9 cellular contexts compared by ENCODE assay signal in the genomic region with DNA sequence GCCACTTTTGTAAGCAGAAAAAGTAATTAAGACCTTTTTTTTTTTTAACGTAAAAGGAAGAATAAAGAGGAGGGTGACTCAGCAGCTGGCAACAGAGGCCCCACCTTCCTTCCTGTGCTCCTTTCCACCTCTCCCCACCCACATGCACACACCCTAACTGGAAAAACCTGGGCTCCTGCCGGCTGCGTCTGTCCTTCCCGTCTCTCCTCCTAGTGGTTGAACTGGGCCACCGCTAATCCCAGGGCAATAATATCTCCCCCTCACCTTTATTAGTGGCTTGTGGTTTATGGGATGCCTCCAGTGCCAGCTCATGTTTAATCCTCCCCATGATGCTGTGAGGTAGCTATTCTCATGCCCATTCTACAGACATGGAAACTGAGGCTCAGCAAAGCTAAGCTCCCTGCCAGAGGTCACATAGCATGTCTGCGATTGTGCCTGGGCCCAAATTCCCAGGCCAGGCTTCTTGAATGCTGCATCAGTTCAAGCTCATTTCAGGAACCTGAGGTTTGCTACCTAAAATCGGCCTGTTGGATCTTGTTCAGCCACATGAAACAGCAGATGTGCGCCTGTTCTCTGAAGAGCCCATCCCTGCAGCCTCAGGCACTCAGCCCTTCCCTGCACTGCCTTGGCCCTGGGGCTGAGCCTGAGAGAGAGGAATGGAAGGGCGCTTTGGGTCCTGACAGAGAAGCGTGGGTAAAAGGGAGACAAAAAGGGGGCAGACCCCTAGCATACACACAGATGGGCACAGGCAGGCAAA.
DNase-seq lines count a peak whose midpoint lies in the region; ATAC-seq, FAIRE-seq and TF ChIP-seq lines count a peak whose summit lies in the region.
"Had no signal": no experiment of that assay in that cellular context is flagged by ENCODE, and none has a peak within 500 bp of the region (broad histone marks: within the 10 kb centered on the region; RNA-seq: fewer than 3 reads in every experiment).

No MANE protein-coding gene starts in this region.

- no peak for FAIRE-seq in GM19239 (lab: Jason Lieb, UNC)

- no peaks in the 10 kb centered on the region for H3K9me3 Mint-ChIP-seq in Caco-2 (ENCODE audit: unreplicated experiment)
- no peaks in the 10 kb centered on the region for H3K9me3 Mint-ChIP-seq in naive thymus-derived CD8-positive, alpha-beta T cell

- H3K4me1 ChIP-seq in Caco-2, result peaks cover 8% of the 10 kb centered on the region
- H3K4me1 ChIP-seq in HUES6 (ENCODE audit: control insufficient read depth, insufficient read depth, low read length), result peaks cover 25% of the 10 kb centered on the region

- H3K9ac ChIP-seq in HUES6 (ENCODE audit: low read length), result peak overlapping the region; percentile 40

- POLR2A ChIA-PET in Caco-2 (lab: Charles Lee), result no interaction called here
- POLR2A ChIA-PET in naive thymus-derived CD8-positive, alpha-beta T cell (lab: Charles Lee), result interaction anchor here (1.0 kb wide), 1 partner anchor 95 kb away, joined by 3 read pairs; the partner anchor contains the start of gene GRPEL2

- no peak overlapping the region for H3K4me3 Mint-ChIP-seq in Caco-2 (ENCODE audit: unreplicated experiment)
- H3K4me3 Mint-ChIP-seq in naive thymus-derived CD8-positive, alpha-beta T cell, result no peak overlapping the region

- peak overlapping the region; percentile 48 for H3K27ac Mint-ChIP-seq in Caco-2 (ENCODE audit: unreplicated experiment)
- H3K27ac Mint-ChIP-seq in naive thymus-derived CD8-positive, alpha-beta T cell, result peak overlapping the region in 2 of 10 donors; percentile 53 to 64

- BruUV-seq in Caco-2 (replicated peaks; lab: Mats Ljungman, UMichigan), result no TSS peak

- H3K27me3 Mint-ChIP-seq in Caco-2 (ENCODE audit: insufficient read depth, unreplicated experiment), result no peaks in the 10 kb centered on the region
- H3K27me3 Mint-ChIP-seq in naive thymus-derived CD8-positive, alpha-beta T cell, result peaks cover 0 to 10% (median 4%) of the 10 kb centered on the region in 5 donors

- CTCF ChIA-PET in Caco-2 (lab: Charles Lee), result interaction anchor here (1.0 kb wide), 1 partner anchor 59 kb away, joined by 3 read pairs; no protein-coding TSS in a partner anchor

- DNase-seq in Caco-2, result peak; percentile 69 to 84
- peak; percentile 35 to 36 for DNase-seq in activated T-cell treated with anti-CD3 and anti-CD28 coated beads, Interleukin-2, amount 50 U/mL, for 48 hours
- peak; percentile 60 for DNase-seq in left kidney (ENCODE audit: low read depth, low spot score)
- no peak for DNase-seq in naive thymus-derived CD8-positive, alpha-beta T cell
- DNase-seq in pons (ENCODE audit: low spot score), result no peak
- no peak for DNase-seq in GM19239 (ENCODE audit: insufficient read length, low spot score)

- ATAC-seq in naive thymus-derived CD8-positive, alpha-beta T cell, result no peak
- ATAC-seq in HG03378 (IDR thresholded peaks at IDR 0.05; ENCODE audit: unreplicated experiment), result no peak

- TF ChIP-seq CTCF in Caco-2 (IDR thresholded peaks at IDR 0.05; ENCODE audit: insufficient read depth in 1 of 2, low read depth in 1 of 2, low read length in 1 of 2, severe bottlenecking in 1 of 2, unreplicated experiment in 1 of 2), result peak; percentile 17 to 66

- no peaks in the 10 kb centered on the region for H3K9me3 ChIP-seq in Caco-2
- H3K9me3 ChIP-seq in HUES6 (ENCODE audit: control insufficient read depth, insufficient read depth, low read depth, low read length), result peaks cover 7% of the 10 kb centered on the region; the same call in 1 of the 2 replicates
- H3K9me3 ChIP-seq: heart left ventricle had no signal

- H3K4me1 Mint-ChIP-seq in Caco-2 (ENCODE audit: low read depth, unreplicated experiment), result peaks cover 20% of the 10 kb centered on the region
- H3K4me1 Mint-ChIP-seq in naive thymus-derived CD8-positive, alpha-beta T cell, result peaks cover 1 to 14% (median 8%) of the 10 kb centered on the region in 4 donors

- H3K4me3 ChIP-seq in Caco-2 (ENCODE audit: low read depth, low read length) (no peak overlapping the region), HUES6 (ENCODE audit: low read depth, low read length) (no peak overlapping the region)
- H3K4me3 ChIP-seq: heart left ventricle had no signal

- H3K27ac ChIP-seq in HUES6 (ENCODE audit: low read depth, low read length), result no peak overlapping the region

- H3K36me3 Mint-ChIP-seq in Caco-2 (ENCODE audit: insufficient read depth, unreplicated experiment), result no peaks in the 10 kb centered on the region
- H3K36me3 Mint-ChIP-seq in naive thymus-derived CD8-positive, alpha-beta T cell, result no peaks in the 10 kb centered on the region

- H3K27me3 ChIP-seq in Caco-2 (replicated peaks; ENCODE audit: control insufficient read depth, insufficient read depth, low read length), result no peaks in the 10 kb centered on the region
- no peaks in the 10 kb centered on the region for H3K27me3 ChIP-seq in HUES6 (ENCODE audit: control insufficient read depth, insufficient read depth, low read length)
- H3K27me3 ChIP-seq: heart left ventricle had no signal

- H3K36me3 ChIP-seq in Caco-2 (ENCODE audit: control insufficient read depth, insufficient read depth, low read length) (no peaks in the 10 kb centered on the region), HUES6 (ENCODE audit: control insufficient read depth, insufficient read depth, low read length) (no peaks in the 10 kb centered on the region)
- H3K36me3 ChIP-seq: heart left ventricle had no signal

- intact Hi-C loops in Caco-2 (cut with micrococcal nuclease; ENCODE audit: unreplicated experiment), result no loop called here

Comparison
In these comparisons a context has a peak if more than half of its experiments do, and no peak if none do; other contexts are left out.
1. DNase-seq: peak in Caco-2 (2 of 2), activated T-cell treated with anti-CD3 and anti-CD28 coated beads, Interleukin-2, amount 50 U/mL, for 48 hours (2 of 2) and left kidney (single experiment); none in naive thymus-derived CD8-positive, alpha-beta T cell (0 of 10), pons (single experiment) and GM19239 (single experiment).